21 cellular contexts compared by ENCODE assay signal in the genomic region with DNA sequence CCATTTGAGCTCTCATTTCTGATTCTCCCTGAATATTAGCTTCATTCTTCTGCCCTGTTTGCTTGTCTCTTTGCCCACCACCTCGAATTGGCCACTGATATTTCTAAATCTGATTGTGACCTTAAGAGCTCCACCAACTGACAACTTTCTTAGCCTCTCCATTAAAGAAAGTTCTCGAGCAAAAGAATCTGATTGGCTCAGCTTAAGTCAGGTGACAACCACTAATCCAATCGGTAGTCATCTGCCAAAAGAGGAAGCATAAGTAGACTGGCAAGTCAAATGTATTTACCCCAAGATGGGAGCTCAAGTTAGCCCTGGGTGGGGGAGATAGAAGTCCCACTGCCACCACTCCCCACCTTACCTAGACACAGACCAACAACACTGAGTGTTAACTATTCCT. TPM values are rescaled to one million over a fixed set of nuclear protein-coding genes. Genes with fewer than 3 reads are reported as not detected.
DNase-seq lines count a peak whose midpoint lies in the region; FAIRE-seq and TF ChIP-seq lines count a peak whose summit lies in the region.
"Had no signal": no experiment of that assay in that cellular context is flagged by ENCODE, and none has a peak within 500 bp of the region (broad histone marks: within the 10 kb centered on the region; RNA-seq: fewer than 3 reads in every experiment).

No MANE protein-coding gene starts in this region.

- no peak overlapping the region for H3K27ac ChIP-seq in osteoblast (ENCODE audit: low read depth, low read length)
- H3K27ac ChIP-seq: BLaER1, foreskin keratinocyte, uterus had no signal

- no peak for TF ChIP-seq CTCF in cardiac fibroblast (IDR thresholded peaks at IDR 0.05; ENCODE audit: low read depth, low read length)
- no peak for TF ChIP-seq CTCF in osteoblast (IDR thresholded peaks at IDR 0.05; ENCODE audit: extremely low read depth, low read depth, low read length)

- H3K4me1 ChIP-seq in osteoblast (ENCODE audit: insufficient read depth, low read length), result no peaks in the 10 kb centered on the region
- H3K4me1 ChIP-seq: BLaER1, foreskin keratinocyte, uterus had no signal

- intact Hi-C loops in posterior vena cava (cut with DNase I), result loop anchor here in 1 of 2 donors (10.0 kb wide), 1 partner anchor 64 kb away; no protein-coding TSS in a partner anchor

- DNase-seq in DMS53 (lab: John Stamatoyannopoulos, UW) (peak; percentile 18), DMS53 treated with DMSO at 0.1 percent for 48 hours (lab: John Stamatoyannopoulos, UW; ENCODE audit: unreplicated experiment) (no peak), NAMALWA (ENCODE audit: low spot score) (peak; percentile 85), cardiac fibroblast (ENCODE audit: low read depth in 2 of 2) (peak; percentile 15 to 41), osteoblast (ENCODE audit: insufficient read length, low spot score, missing footprints) (peak; percentile 57), GM19239 (ENCODE audit: insufficient read length, low spot score) (no peak), posterior vena cava (ENCODE audit: low spot score) (no peak)
- no peak for DNase-seq in activated CD4-positive, alpha-beta T cell treated with anti-CD3 and anti-CD28 coated beads for 1 hour
- DNase-seq: 8988T; activated CD8-positive, alpha-beta T cell treated with anti-CD3 and anti-CD28 coated beads for 36 hours; activated T-cell treated with anti-CD3 and anti-CD28 coated beads, Interleukin-2, amount 50 U/mL, for 24 hours; HCEC 1CT; NCI-H1417 treated with DMSO at 0.1 percent for 48 hours; NCI-H69; SIG-M5; substantia nigra; T-helper 17 cell; uterus had no signal

- H3K4me2 ChIP-seq in osteoblast (ENCODE audit: insufficient read depth, low read length), result no peak overlapping the region
- H3K4me2 ChIP-seq: BLaER1 had no signal

- H2AFZ ChIP-seq in osteoblast (ENCODE audit: low read length), result no peak overlapping the region

- no peaks in the 10 kb centered on the region for H3K27me3 ChIP-seq in osteoblast (ENCODE audit: insufficient read depth, low read length)
- H3K27me3 ChIP-seq: BLaER1, foreskin keratinocyte, uterus had no signal

- FAIRE-seq in GM19239 (lab: Jason Lieb, UNC), result no peak
- FAIRE-seq: endothelial cell of umbilical vein had no signal

- peaks cover 43% of the 10 kb centered on the region for H3K36me3 ChIP-seq in osteoblast (ENCODE audit: insufficient read depth, low read length)
- H3K36me3 ChIP-seq: uterus had no signal

- H3K9me3 ChIP-seq in osteoblast (ENCODE audit: low read depth, low read length), result no peaks in the 10 kb centered on the region
- H3K9me3 ChIP-seq: uterus had no signal

- no peaks in the 10 kb centered on the region for H4K20me1 ChIP-seq in osteoblast (ENCODE audit: insufficient read depth, low read length)
- H4K20me1 ChIP-seq: BLaER1 had no signal

- H3K4me3 ChIP-seq in cardiac fibroblast (replicated peaks in 1 of 2; ENCODE audit: low read depth in 2 of 2, low read length in 2 of 2) (no peak overlapping the region), osteoblast (ENCODE audit: insufficient read depth, low read length) (no peak overlapping the region)
- H3K4me3 ChIP-seq: BLaER1, uterus had no signal

- no peaks in the 10 kb centered on the region for H3K79me2 ChIP-seq in osteoblast (ENCODE audit: insufficient read depth, low read length)

RNA-seq across cellular contexts. Expression of a gene that starts 41.5 kb away (rescaled TPM):
- 49.8 and 51.8 TPM in 2 replicates for total RNA-seq in osteoblast
- 100 to 1,000 TPM; 164 to 165 TPM for total RNA-seq in posterior vena cava

RNA-seq across cellular contexts. Expression of a gene that starts 52.0 kb away (rescaled TPM):
- total RNA-seq in osteoblast (45.1 and 56.8 TPM in 2 replicates), posterior vena cava (10 to 100 TPM; 42.4 to 44.6 TPM)

Comparison
In these comparisons a context has a peak if more than half of its experiments do, and no peak if none do; other contexts are left out.
1. DNase-seq: peak in DMS53 (single experiment), NAMALWA (single experiment), cardiac fibroblast (2 of 2) and osteoblast (single experiment); none in DMS53 treated with DMSO at 0.1 percent for 48 hours (single experiment), activated CD4-positive, alpha-beta T cell treated with anti-CD3 and anti-CD28 coated beads for 1 hour (single experiment), GM19239 (single experiment) and posterior vena cava (single experiment).